Comparison of ENCODE assay signal across 28 cellular contexts in the genomic region with DNA sequence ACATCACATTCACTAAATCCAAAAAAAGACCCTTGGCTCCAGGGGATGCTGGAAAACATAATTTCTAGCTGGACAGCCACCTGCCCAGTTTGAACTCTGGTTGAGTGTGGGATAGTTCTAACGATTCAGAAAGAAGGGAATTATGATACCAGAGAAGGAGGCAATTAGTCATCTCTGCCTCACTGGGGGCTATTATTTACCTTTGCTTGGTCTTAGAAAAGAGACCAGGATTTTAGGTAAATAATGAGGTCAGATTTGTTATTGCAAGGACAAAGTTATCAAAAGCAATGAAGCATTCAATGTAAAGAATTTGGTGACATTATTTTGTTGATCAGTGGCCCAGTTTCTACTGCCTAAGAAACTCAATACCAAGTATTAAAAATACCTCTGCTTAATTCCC.
"Had no signal": no experiment of that assay in that cellular context is flagged by ENCODE, and none has a peak within 500 bp of the region (broad histone marks: within the 10 kb centered on the region; RNA-seq: fewer than 3 reads in every experiment).

No MANE protein-coding gene starts in this region.

- ATAC-seq: naive thymus-derived CD8-positive, alpha-beta T cell; natural killer cell; natural killer cell treated with Interleukin-12 subunit alpha and Interleukin-12 subunit beta and Interleukin-15 and Interleukin-18, amount 100 ng/mL, for 72 hours; pancreas; psoas muscle; right cardiac atrium; right lobe of liver; sciatic nerve had no signal

- H3K4me3 ChIP-seq: neural progenitor cell, ovary, pancreas, prostate gland, psoas muscle, right atrium auricular region, right lobe of liver, sigmoid colon, skin epidermis, smooth muscle cell, spleen had no signal

- H3K4me1 ChIP-seq: pancreas, parathyroid adenoma, prostate gland, psoas muscle, right atrium auricular region, right lobe of liver, sigmoid colon, spleen had no signal

- H3K27me3 ChIP-seq: neural progenitor cell, neutrophil, ovary, right atrium auricular region, right lobe of liver, sigmoid colon, spleen had no signal

- H3K4me2 ChIP-seq: neural progenitor cell, smooth muscle cell had no signal

- H3K36me3 ChIP-seq: neural progenitor cell, neutrophil, ovary, pancreas, prostate gland, right atrium auricular region, right lobe of liver, sigmoid colon, spleen had no signal

- H2AFZ ChIP-seq: neural progenitor cell, parathyroid adenoma had no signal

- H3K9ac ChIP-seq: neural progenitor cell, parathyroid adenoma had no signal

- H3K27ac ChIP-seq: neural progenitor cell, neutrophil, ovary, pancreas, parathyroid adenoma, prostate gland, psoas muscle, right atrium auricular region, right lobe of liver, sigmoid colon, skin epidermis, spleen had no signal

- H3K79me2 ChIP-seq: parathyroid adenoma had no signal

- H3K9me3 ChIP-seq: neutrophil, ovary, pancreas, prostate gland, psoas muscle, right atrium auricular region, right lobe of liver, sigmoid colon, spleen had no signal

- DNase-seq: naive thymus-derived CD8-positive, alpha-beta T cell; natural killer cell; nephron progenitor cell; nucleus accumbens; occipital lobe; ovary; pancreas; posterior cingulate gyrus; psoas muscle; retina; right cardiac atrium; right lobe of liver; sigmoid colon; small intestine; spleen; stimulated activated CD4-positive, alpha-beta T cell treated with anti-CD3 and anti-CD28 coated beads, Interleukin-12 subunit alpha, Interleukin-12 subunit beta, amount 100 ng/mL, for 4 hours; stimulated activated CD4-positive, alpha-beta T cell treated with anti-CD3 and anti-CD28 coated beads, Interleukin-15, amount 100 ng/mL, for 24 hours; stimulated activated CD4-positive, alpha-beta T cell treated with anti-CD3 and anti-CD28 coated beads, Interleukin-1b, Interleukin-23, amount 100 ng/mL, for 48 hours; stimulated activated CD4-positive, alpha-beta T cell treated with anti-CD3 and anti-CD28 coated beads, Interleukin-2, amount 100 ng/mL, for 24 hours had no signal
